20 cellular contexts compared by ENCODE assay signal in genomic region chr6:63897952-63898351, GRCh38.
A peak's percentile ranks its signal among the peaks of the same experiment; 100 is the strongest.
DNase-seq lines count a peak whose midpoint lies in the region; ATAC-seq and TF ChIP-seq lines count a peak whose summit lies in the region.
"Had no signal": no experiment of that assay in that cellular context is flagged by ENCODE, and none has a peak within 500 bp of the region (broad histone marks: within the 10 kb centered on the region; RNA-seq: fewer than 3 reads in every experiment).

No MANE protein-coding gene starts in this region.

- TF ChIP-seq CTCF in fibroblast of the aortic adventitia (IDR thresholded peaks at IDR 0.05; ENCODE audit: insufficient read depth, low read length): no peak

- in situ Hi-C loops in GM23248 (cut with MboI): no loop called here

- H3K9ac ChIP-seq in GM23248 (no peak overlapping the region), trophoblast cell (ENCODE audit: low read length) (no peak overlapping the region)

- no peak overlapping the region for H3K18ac ChIP-seq in trophoblast cell (ENCODE audit: low read length)

- H3K27me3 Mint-ChIP-seq in naive thymus-derived CD4-positive, alpha-beta T cell: no peaks in the 10 kb centered on the region
- H3K27me3 Mint-ChIP-seq: CD4-positive, alpha-beta T cell; IgD-negative memory B cell had no signal

- H3K79me2 ChIP-seq in GM23248 (ENCODE audit: insufficient read depth) (no peaks in the 10 kb centered on the region), trophoblast cell (ENCODE audit: control insufficient read depth, insufficient read depth, low read length, poor library complexity) (no peaks in the 10 kb centered on the region)

- intact Hi-C loops in naive thymus-derived CD4-positive, alpha-beta T cell (cut with micrococcal nuclease): no loop called here

- no peaks in the 10 kb centered on the region; the same call in 1 of the 2 replicates for H3K9me2 ChIP-seq in GM23248 (ENCODE audit: insufficient read depth)

- H3K4me1 Mint-ChIP-seq in naive thymus-derived CD4-positive, alpha-beta T cell: no peaks in the 10 kb centered on the region
- H3K4me1 Mint-ChIP-seq: IgD-negative memory B cell had no signal

- H2BK12ac ChIP-seq in trophoblast cell (ENCODE audit: low read length): no peak overlapping the region

- no peak overlapping the region for H2AFZ ChIP-seq in GM23248
- H2AFZ ChIP-seq in trophoblast cell (ENCODE audit: insufficient read depth, low read length, poor library complexity): no peak overlapping the region

- H3F3A ChIP-seq in GM23248 (ENCODE audit: insufficient read depth): peaks cover 23% of the 10 kb centered on the region

- H3K4me3 Mint-ChIP-seq in naive thymus-derived CD4-positive, alpha-beta T cell: no peak overlapping the region
- H3K4me3 Mint-ChIP-seq: CD4-positive, alpha-beta T cell; IgD-negative memory B cell had no signal

- peak overlapping the region; percentile 64 for H3K27ac ChIP-seq in GM23248
- no peak overlapping the region for H3K27ac ChIP-seq in trophoblast cell (ENCODE audit: low read depth, low read length)
- no peak overlapping the region for H3K27ac ChIP-seq in naive thymus-derived CD4-positive, alpha-beta T cell (ENCODE audit: low read depth, low read length)
- H3K27ac ChIP-seq: RWPE1 had no signal

- H3K9me3 ChIP-seq in GM23248 (ENCODE audit: low read depth) (no peaks in the 10 kb centered on the region), trophoblast cell (ENCODE audit: insufficient read depth, low read depth, low read length) (no peaks in the 10 kb centered on the region)
- H3K9me3 ChIP-seq in naive thymus-derived CD4-positive, alpha-beta T cell (ENCODE audit: control insufficient read depth in 2 of 3, low read length in 3 of 3): no peaks in the 10 kb centered on the region
- H3K9me3 ChIP-seq: BE2C had no signal

- H3K27ac Mint-ChIP-seq in naive thymus-derived CD4-positive, alpha-beta T cell: no peak overlapping the region
- H3K27ac Mint-ChIP-seq: CD4-positive, alpha-beta T cell; IgD-negative memory B cell had no signal

- no peak overlapping the region for H3K14ac ChIP-seq in trophoblast cell (ENCODE audit: low read length)

- no peak overlapping the region for H3K4ac ChIP-seq in trophoblast cell (ENCODE audit: low read depth, low read length)

- 19 to 23% methylated on average over 10 of the region's 10 CpGs for WGBS in GM23248 (ENCODE audit: low coverage in 1 of 2, low lambda C conversion rate in 2 of 2, missing lambda C conversion rate in 2 of 2), 2 experiments
- no CpG with 5 or more reads among the region's 10 CpGs for WGBS in trophoblast cell (ENCODE audit: extremely low coverage, insufficient coverage, insufficient read length)

- peak; percentile 64 for DNase-seq in GM23248
- peak; percentile 13 for DNase-seq in LHCN-M2 (ENCODE audit: low read depth)
- peak; percentile 66 for DNase-seq in fibroblast of the aortic adventitia (ENCODE audit: low read depth)
- peak; percentile 7 to 55 for DNase-seq in trophoblast cell
- DNase-seq in naive thymus-derived CD4-positive, alpha-beta T cell: no peak
- no peak for DNase-seq in DMS153 treated with DMSO at 0.1 percent for 48 hours (lab: John Stamatoyannopoulos, UW; ENCODE audit: unreplicated experiment)
- DNase-seq: ACHN; BE2C; Calu3; CD4-positive, alpha-beta T cell; DMS79 treated with DMSO at 0.1 percent for 48 hours; Kasumi-1; NCI-H1105 treated with DMSO at 0.1 percent for 48 hours; NCI-H187 treated with DMSO at 0.1 percent for 48 hours; NCI-H69; SW 1271 had no signal

- H4K12ac ChIP-seq in trophoblast cell (ENCODE audit: low read depth, low read length): no peak overlapping the region

- no peaks in the 10 kb centered on the region for H3K36me3 Mint-ChIP-seq in naive thymus-derived CD4-positive, alpha-beta T cell
- H3K36me3 Mint-ChIP-seq: IgD-negative memory B cell had no signal

- no peak overlapping the region for H4K91ac ChIP-seq in trophoblast cell (ENCODE audit: low read depth, low read length)

- no peak overlapping the region for H2AK5ac ChIP-seq in trophoblast cell (ENCODE audit: low read length)

- H2BK120ac ChIP-seq in trophoblast cell (ENCODE audit: insufficient read depth, low read length, poor library complexity): no peak overlapping the region

- H3K4me1 ChIP-seq in GM23248 (ENCODE audit: insufficient read depth) (peaks cover 29% of the 10 kb centered on the region), trophoblast cell (ENCODE audit: control insufficient read depth in 1 of 2, insufficient read depth in 2 of 2, low read length in 2 of 2) (no peaks in the 10 kb centered on the region)
- H3K4me1 ChIP-seq in naive thymus-derived CD4-positive, alpha-beta T cell (ENCODE audit: control insufficient read depth in 2 of 2, insufficient read depth in 2 of 2, low read length in 2 of 2): no peaks in the 10 kb centered on the region

- CTCF ChIA-PET in naive thymus-derived CD4-positive, alpha-beta T cell (lab: Charles Lee): no interaction called here

- no peaks in the 10 kb centered on the region for H3K36me3 ChIP-seq in GM23248 (ENCODE audit: low read depth)
- no peaks in the 10 kb centered on the region for H3K36me3 ChIP-seq in trophoblast cell (ENCODE audit: control insufficient read depth in 1 of 2, insufficient read depth in 2 of 2, low read length in 2 of 2)
- no peaks in the 10 kb centered on the region for H3K36me3 ChIP-seq in naive thymus-derived CD4-positive, alpha-beta T cell (ENCODE audit: control insufficient read depth in 2 of 3, insufficient read depth in 3 of 3, low read length in 3 of 3)
- H3K36me3 ChIP-seq: BE2C had no signal

- ATAC-seq in naive thymus-derived CD4-positive, alpha-beta T cell: no peak
- no peak for ATAC-seq in HG03135 (IDR thresholded peaks at IDR 0.05; ENCODE audit: unreplicated experiment)
- ATAC-seq: PC-3 had no signal

- POLR2A ChIA-PET in naive thymus-derived CD4-positive, alpha-beta T cell (lab: Charles Lee): no interaction called here

- no peak overlapping the region for H4K8ac ChIP-seq in trophoblast cell (ENCODE audit: low read depth, low read length)

- H3K79me1 ChIP-seq in trophoblast cell (ENCODE audit: low read length): no peaks in the 10 kb centered on the region

- H3K4me3 ChIP-seq in GM23248 (no peak overlapping the region), fibroblast of the aortic adventitia (ENCODE audit: low read depth, low read length) (no peak overlapping the region), trophoblast cell (ENCODE audit: low read depth, low read length) (no peak overlapping the region)
- no peak overlapping the region for H3K4me3 ChIP-seq in naive thymus-derived CD4-positive, alpha-beta T cell (ENCODE audit: low read length)

- no peaks in the 10 kb centered on the region for H3K9me3 Mint-ChIP-seq in naive thymus-derived CD4-positive, alpha-beta T cell
- H3K9me3 Mint-ChIP-seq: CD4-positive, alpha-beta T cell had no signal

- H3K4me2 ChIP-seq in GM23248 (ENCODE audit: unreplicated experiment): peak overlapping the region; percentile 36
- no peak overlapping the region for H3K4me2 ChIP-seq in trophoblast cell (ENCODE audit: low read length)

- no peak overlapping the region for H2BK5ac ChIP-seq in trophoblast cell (ENCODE audit: low read depth, low read length, poor library complexity)

- H3K27me3 ChIP-seq in GM23248 (replicated peaks; ENCODE audit: insufficient read depth): no peaks in the 10 kb centered on the region
- no peaks in the 10 kb centered on the region for H3K27me3 ChIP-seq in trophoblast cell (ENCODE audit: insufficient read depth, low read length)
- H3K27me3 ChIP-seq in naive thymus-derived CD4-positive, alpha-beta T cell (ENCODE audit: control insufficient read depth in 2 of 2, insufficient read depth in 2 of 2, low read length in 2 of 2): no peaks in the 10 kb centered on the region
- H3K27me3 ChIP-seq: BE2C had no signal

- no peaks in the 10 kb centered on the region for H4K20me1 ChIP-seq in GM23248 (ENCODE audit: insufficient read depth)

- H3K23ac ChIP-seq in trophoblast cell (ENCODE audit: low read length): no peak overlapping the region

Comparison
In these comparisons a context has a peak if more than half of its experiments do, and no peak if none do; other contexts are left out.
1. DNase-seq: peak in GM23248 (single experiment), LHCN-M2 (single experiment), fibroblast of the aortic adventitia (single experiment) and trophoblast cell (2 of 2); none in naive thymus-derived CD4-positive, alpha-beta T cell (0 of 9) and DMS153 treated with DMSO at 0.1 percent for 48 hours (single experiment).